In genomic region chr19:49875177-49875576, GRCh38 we compare ENCODE assay signal across 10 cellular contexts. TPM values are rescaled to one million over a fixed set of nuclear protein-coding genes. Genes with fewer than 3 reads are reported as not detected.
DNase-seq lines count a peak whose midpoint lies in the region; ATAC-seq, FAIRE-seq and TF ChIP-seq lines count a peak whose summit lies in the region.
"Had no signal": no experiment of that assay in that cellular context is flagged by ENCODE, and none has a peak within 500 bp of the region (broad histone marks: within the 10 kb centered on the region; RNA-seq: fewer than 3 reads in every experiment).

No MANE protein-coding gene starts in this region.

- H3K4me1 ChIP-seq in A549 (peaks cover 29% of the 10 kb centered on the region), HUES64 (ENCODE audit: insufficient read depth, low read length) (peaks cover 12% of the 10 kb centered on the region), muscle layer of colon (ENCODE audit: insufficient read depth, low read length) (peaks cover 26% of the 10 kb centered on the region)

- POLR2A ChIA-PET in A549 (lab: Yijun Ruan, JAX): no interaction called here
- POLR2A ChIA-PET in activated CD4-positive, alpha-beta memory T cell treated with anti-CD3 and anti-CD28 coated beads for 36 hours (lab: Charles Lee): interaction anchor here (1.0 to 2.3 kb wide), 2 partner anchors 17 to 22 kb away, joined by 4 to 14 read pairs; partner anchors contain the start of gene IL4I1

- FAIRE-seq in A549 (lab: Jason Lieb, UNC): no peak

- no peaks in the 10 kb centered on the region for H3K27me3 Mint-ChIP-seq in activated CD4-positive, alpha-beta memory T cell treated with anti-CD3 and anti-CD28 coated beads for 36 hours
- H3K27me3 Mint-ChIP-seq: activated CD4-positive, alpha-beta memory T cell treated with anti-CD3 and anti-CD28 coated beads, Interleukin-2, amount 10 ng/mL, durations not matched to agents 7 days and 5 days had no signal

- H3K36me3 ChIP-seq in HUES64 (ENCODE audit: insufficient read depth, low read length): peaks cover 17% of the 10 kb centered on the region
- peaks cover 37% of the 10 kb centered on the region for H3K36me3 ChIP-seq in muscle layer of colon (ENCODE audit: insufficient read depth, low read length)

- ATAC-seq in A549: no peak
- ATAC-seq in GM18858 (IDR thresholded peaks at IDR 0.05; ENCODE audit: unreplicated experiment): no peak
- no peak for ATAC-seq in GM19324 (IDR thresholded peaks at IDR 0.05; ENCODE audit: low FRiP score, unreplicated experiment)
- ATAC-seq in HG02852 (IDR thresholded peaks at IDR 0.05; ENCODE audit: unreplicated experiment): no peak

- H3K27ac ChIP-seq in A549: peak overlapping the region; percentile 98 to 99
- H3K27ac ChIP-seq in HUES64 (ENCODE audit: low read depth, low read length): no peak overlapping the region
- H3K27ac ChIP-seq in coronary artery: peak overlapping the region; percentile 99 to 100
- H3K27ac ChIP-seq in muscle layer of colon (ENCODE audit: low read depth, low read length): peak overlapping the region; percentile 83

- TF ChIP-seq CTCF in A549 (IDR thresholded peaks at IDR 0.05): no peak
- no peak for TF ChIP-seq CTCF in coronary artery (IDR thresholded peaks at IDR 0.05)

- H3K4me1 Mint-ChIP-seq in activated CD4-positive, alpha-beta memory T cell treated with anti-CD3 and anti-CD28 coated beads for 36 hours (ENCODE audit: low read depth): peaks cover 38% of the 10 kb centered on the region

- no peak for TF ChIP-seq EP300 in A549 (IDR thresholded peaks at IDR 0.05)

- no peak for DNase-seq in A549 (ENCODE audit: low read depth in 1 of 2, low spot score in 1 of 2)
- DNase-seq in coronary artery (ENCODE audit: low spot score): no peak
- no peak for DNase-seq in activated CD4-positive, alpha-beta memory T cell treated with anti-CD3 and anti-CD28 coated beads for 36 hours
- DNase-seq: activated CD4-positive, alpha-beta memory T cell treated with anti-CD3 and anti-CD28 coated beads, Interleukin-2, amount 10 ng/mL, durations not matched to agents 7 days and 5 days; Calu3 had no signal

- no peak for TF ChIP-seq POLR2A in A549 (IDR thresholded peaks at IDR 0.05; ENCODE audit: low read length)

- no peak overlapping the region for H3K27ac Mint-ChIP-seq in activated CD4-positive, alpha-beta memory T cell treated with anti-CD3 and anti-CD28 coated beads for 36 hours

- intact Hi-C loops in activated CD4-positive, alpha-beta memory T cell treated with anti-CD3 and anti-CD28 coated beads for 36 hours (cut with micrococcal nuclease): loop anchor here (5.0 kb wide), 1 partner anchor 378 kb away; the partner anchor contains the start of gene RPS11

- H3K4me3 ChIP-seq in A549: peak overlapping the region; percentile 95
- H3K4me3 ChIP-seq in HUES64 (ENCODE audit: low read length): peak overlapping the region; percentile 79
- H3K4me3 ChIP-seq in coronary artery: peak overlapping the region; percentile 94
- peak overlapping the region; percentile 54 to 94 for H3K4me3 ChIP-seq in muscle layer of colon (ENCODE audit: low read depth in 1 of 2, low read length in 2 of 2)

- peak overlapping the region; percentile 93; the same call in 1 of the 2 replicates for H3K9ac ChIP-seq in HUES64 (ENCODE audit: low read depth, low read length)
- H3K9ac ChIP-seq in muscle layer of colon (ENCODE audit: low read length): peak overlapping the region; percentile 94

- WGBS in A549 (ENCODE audit: missing lambda C conversion rate): 69% methylated on average over 4 of the region's 4 CpGs
- WGBS in HUES64: 87% methylated on average over 4 of the region's 4 CpGs

- CTCF ChIA-PET in A549 (lab: Yijun Ruan, JAX): interaction anchor here (1.3 to 1.8 kb wide), 2 partner anchors 15 to 62 kb away, joined by 3 read pairs; partner anchors contain the start of gene FUZ
- CTCF ChIA-PET in activated CD4-positive, alpha-beta memory T cell treated with anti-CD3 and anti-CD28 coated beads for 36 hours (lab: Charles Lee): no interaction called here

- peak overlapping the region; percentile 90 for H3K4me2 ChIP-seq in A549

- H3K36me3 Mint-ChIP-seq in activated CD4-positive, alpha-beta memory T cell treated with anti-CD3 and anti-CD28 coated beads for 36 hours: peaks cover 15% of the 10 kb centered on the region

- H3K27me3 ChIP-seq in HUES64 (ENCODE audit: insufficient read depth, low read length) (no peaks in the 10 kb centered on the region), muscle layer of colon (ENCODE audit: control insufficient read depth in 1 of 2, insufficient read depth in 2 of 2, low read length in 2 of 2) (no peaks in the 10 kb centered on the region)

- H3K9me3 Mint-ChIP-seq in activated CD4-positive, alpha-beta memory T cell treated with anti-CD3 and anti-CD28 coated beads for 36 hours: no peaks in the 10 kb centered on the region
- H3K9me3 Mint-ChIP-seq: activated CD4-positive, alpha-beta memory T cell treated with anti-CD3 and anti-CD28 coated beads, Interleukin-2, amount 10 ng/mL, durations not matched to agents 7 days and 5 days had no signal

- H3K4me3 Mint-ChIP-seq in activated CD4-positive, alpha-beta memory T cell treated with anti-CD3 and anti-CD28 coated beads for 36 hours: no peak overlapping the region
- H3K4me3 Mint-ChIP-seq: activated CD4-positive, alpha-beta memory T cell treated with anti-CD3 and anti-CD28 coated beads, Interleukin-2, amount 10 ng/mL, durations not matched to agents 7 days and 5 days had no signal

- H3K9me3 ChIP-seq in A549 (no peaks in the 10 kb centered on the region), HUES64 (ENCODE audit: insufficient read depth, low read depth, low read length) (no peaks in the 10 kb centered on the region), muscle layer of colon (ENCODE audit: low read length) (no peaks in the 10 kb centered on the region)

- TF ChIP-seq RAD21 in A549 (conservative IDR thresholded peaks at IDR 0.05 in 1 of 2, IDR thresholded peaks at IDR 0.05 in 1 of 2): no peak

TF ChIP-seq in A549, 52 proteins besides CTCF, POLR2A, EP300 and RAD21 (continues in another document):
- TF ChIP-seq PBX3 (IDR thresholded peaks at IDR 0.05): no peak

RNA-seq across cellular contexts. Expression of gene AKT1S1, which starts 2.0 kb away (rescaled TPM):
- polyA plus RNA-seq in A549 (2011; rRNA removed) (39.2 and 41.5 TPM in 2 replicates), A549 (2017; fragmentation: RNase III; extraction: RNeasy Plus Mini Kit Qiagen cat#74134 plus additional on column Dnase treatment) (63.4 to 75.9 TPM (median 75.3 TPM) in 3 replicates)
- 70.4 and 91.8 TPM in 2 replicates for polyA plus RNA-seq in A549 (2012; cell fraction: cytosol; rRNA removed)
- 107 and 112 TPM in 2 replicates for polyA plus RNA-seq in A549 (2012; cell fraction: nucleus; rRNA removed)
- 30.8 and 33.3 TPM in 2 replicates for polyA minus RNA-seq in A549 (2011; rRNA and poly(A)+ RNA removed)
- 41.6 TPM for polyA plus RNA-seq in HUES64 (2013, experiment 1 of 2)
- polyA plus RNA-seq in HUES64 (2013, experiment 2 of 2): 37.1 TPM
- 10 to 100 TPM; 19.6 TPM for total RNA-seq in activated CD4-positive, alpha-beta memory T cell treated with anti-CD3 and anti-CD28 coated beads for 36 hours

RNA-seq across cellular contexts. Expression of gene TBC1D17, which starts 2.3 kb away (rescaled TPM):
- polyA plus RNA-seq in A549 (2011; rRNA removed): 12.3 and 18.0 TPM in 2 replicates
- polyA plus RNA-seq in A549 (2012; cell fraction: cytosol; rRNA removed): 26.5 and 33.3 TPM in 2 replicates
- 65.2 and 76.6 TPM in 2 replicates for polyA plus RNA-seq in A549 (2012; cell fraction: nucleus; rRNA removed)
- 26.6 to 44.8 TPM (median 41.5 TPM) in 3 replicates for polyA plus RNA-seq in A549 (2017; fragmentation: RNase III; extraction: RNeasy Plus Mini Kit Qiagen cat#74134 plus additional on column Dnase treatment)
- polyA minus RNA-seq in A549 (2011; rRNA and poly(A)+ RNA removed): 14.3 and 18.0 TPM in 2 replicates
- polyA plus RNA-seq in HUES64 (2013, experiment 1 of 2): 30.9 TPM
- 30.7 TPM for polyA plus RNA-seq in HUES64 (2013, experiment 2 of 2)
- 10 to 100 TPM; 32.5 to 34.7 TPM for total RNA-seq in activated CD4-positive, alpha-beta memory T cell treated with anti-CD3 and anti-CD28 coated beads for 36 hours

RNA-seq across cellular contexts. Expression of gene PNKP, which starts 7.8 kb away (rescaled TPM):
- 22.5 and 23.3 TPM in 2 replicates for polyA plus RNA-seq in A549 (2011; rRNA removed)
- 40.5 and 44.1 TPM in 2 replicates for polyA plus RNA-seq in A549 (2012; cell fraction: cytosol; rRNA removed)
- polyA plus RNA-seq in A549 (2012; cell fraction: nucleus; rRNA removed): 235 and 294 TPM in 2 replicates
- 63.8 to 75.9 TPM (median 71.2 TPM) in 3 replicates for polyA plus RNA-seq in A549 (2017; fragmentation: RNase III; extraction: RNeasy Plus Mini Kit Qiagen cat#74134 plus additional on column Dnase treatment)
- 35.0 and 36.5 TPM in 2 replicates for polyA minus RNA-seq in A549 (2011; rRNA and poly(A)+ RNA removed)
- polyA plus RNA-seq in HUES64 (2013, experiment 1 of 2): 54.9 TPM
- polyA plus RNA-seq in HUES64 (2013, experiment 2 of 2): 50.5 TPM
- 10 to 100 TPM; 88.7 to 98.6 TPM for total RNA-seq in activated CD4-positive, alpha-beta memory T cell treated with anti-CD3 and anti-CD28 coated beads for 36 hours

RNA-seq across cellular contexts. Expression of gene IL4I1, which starts 21.5 kb away (rescaled TPM):
- polyA plus RNA-seq in A549 (2011; rRNA removed) (0.15 and 0.18 TPM in 2 replicates), A549 (2017; fragmentation: RNase III; extraction: RNeasy Plus Mini Kit Qiagen cat#74134 plus additional on column Dnase treatment) (0.62 to 0.88 TPM (median 0.87 TPM) in 3 replicates)
- 0.20 and 0.26 TPM in 2 replicates for polyA plus RNA-seq in A549 (2012; cell fraction: cytosol; rRNA removed)
- 0.66 and 0.84 TPM in 2 replicates for polyA plus RNA-seq in A549 (2012; cell fraction: nucleus; rRNA removed)
- polyA minus RNA-seq in A549 (2011; rRNA and poly(A)+ RNA removed): 0.70 TPM in 1 of 2 replicates, not detected in the other
- 0.60 TPM for polyA plus RNA-seq in HUES64 (2013, experiment 1 of 2)
- polyA plus RNA-seq in HUES64 (2013, experiment 2 of 2): 0.25 TPM
- total RNA-seq in activated CD4-positive, alpha-beta memory T cell treated with anti-CD3 and anti-CD28 coated beads for 36 hours: 100 to 1,000 TPM; 108 to 111 TPM

RNA-seq across cellular contexts. Expression of gene PTOV1, which starts 24.2 kb away (rescaled TPM):
- polyA plus RNA-seq in A549 (2011; rRNA removed): 27.7 and 41.2 TPM in 2 replicates
- polyA plus RNA-seq in A549 (2012; cell fraction: cytosol; rRNA removed): 111 and 150 TPM in 2 replicates
- 235 and 351 TPM in 2 replicates for polyA plus RNA-seq in A549 (2012; cell fraction: nucleus; rRNA removed)
- polyA plus RNA-seq in A549 (2017; fragmentation: RNase III; extraction: RNeasy Plus Mini Kit Qiagen cat#74134 plus additional on column Dnase treatment): 119 to 153 TPM (median 147 TPM) in 3 replicates
- polyA minus RNA-seq in A549 (2011; rRNA and poly(A)+ RNA removed): 60.2 and 109 TPM in 2 replicates
- polyA plus RNA-seq in HUES64 (2013, experiment 1 of 2): 193 TPM
- polyA plus RNA-seq in HUES64 (2013, experiment 2 of 2): 199 TPM
- total RNA-seq in activated CD4-positive, alpha-beta memory T cell treated with anti-CD3 and anti-CD28 coated beads for 36 hours: 100 to 1,000 TPM; 105 to 108 TPM
